Comparison of ENCODE assay signal across 1 cellular context in genomic region chr7:64665980-64666674, GRCh38.
TF ChIP-seq lines count a peak whose summit lies in the region.

TSS of gene ZNF107 (plus strand) at chr7:64666133. CDS start at chr7:64666283, 150 bp downstream.

TF ChIP-seq in K562, 482 proteins besides CTCF, POLR2A, EP300 and RAD21 (continued from another document):
- no peak for TF ChIP-seq CHD7 (IDR thresholded peaks at IDR 0.05; ENCODE audit: low read depth, low read length)
- TF ChIP-seq REST (CRISPR knock-in tag; IDR thresholded peaks at IDR 0.05; ENCODE audit: low read depth), result no peak
- no peak for TF ChIP-seq ELK1 (CRISPR knock-in tag; IDR thresholded peaks at IDR 0.05)
- peak; percentile 76 for TF ChIP-seq NFRKB (IDR thresholded peaks at IDR 0.05; ENCODE audit: low read depth)
- TF ChIP-seq HNRNPLL (IDR thresholded peaks at IDR 0.05; ENCODE audit: low read depth, low read length, poor library complexity, severe bottlenecking), result peak; percentile 41
- peak; percentile 87 for TF ChIP-seq ZFX (CRISPR knock-in tag; IDR thresholded peaks at IDR 0.05)
- TF ChIP-seq POLR3G (IDR thresholded peaks at IDR 0.05; ENCODE audit: extremely low read depth, insufficient read length, insufficient replicate concordance), result no peak
- TF ChIP-seq HNRNPUL1 (IDR thresholded peaks at IDR 0.05; ENCODE audit: low read length), result no peak
- TF ChIP-seq MTA3 (IDR thresholded peaks at IDR 0.05; ENCODE audit: borderline replicate concordance), result peak; percentile 62; the same call in 1 of the 2 replicates
- TF ChIP-seq RBFOX2 (IDR thresholded peaks at IDR 0.05; ENCODE audit: low read depth, low read length), result peak; percentile 85
- peak; percentile 87 for TF ChIP-seq MBD2 (IDR thresholded peaks at IDR 0.05; ENCODE audit: borderline replicate concordance, low read depth)
- peak; percentile 45; the same call in 1 of the 2 replicates for TF ChIP-seq CREB3L1 (IDR thresholded peaks at IDR 0.05; ENCODE audit: borderline replicate concordance, low read depth)
- no peak for TF ChIP-seq NONO (IDR thresholded peaks at IDR 0.05; ENCODE audit: low read depth in 2 of 2, low read length in 1 of 2)
- peak; percentile 47 to 79 for TF ChIP-seq E2F6 (IDR thresholded peaks at IDR 0.05; ENCODE audit: borderline replicate concordance in 1 of 2, extremely low read depth in 1 of 2, insufficient read depth in 1 of 2, insufficient read length in 1 of 2, low read depth in 1 of 2, low read length in 1 of 2, poor library complexity in 1 of 2, severe bottlenecking in 1 of 2)
- no peak for TF ChIP-seq KAT7 (CRISPR knock-in tag; IDR thresholded peaks at IDR 0.05; ENCODE audit: borderline replicate concordance)
- no peak for TF ChIP-seq STAT5A (IDR thresholded peaks at IDR 0.05; ENCODE audit: borderline replicate concordance, low read length)
- TF ChIP-seq TCF7L2 (IDR thresholded peaks at IDR 0.05; ENCODE audit: low read depth, low read length), result peak; percentile 13; the same call in 1 of the 2 replicates
- peak; percentile 21; the same call in 1 of the 2 replicates for TF ChIP-seq JUND (IDR thresholded peaks at IDR 0.05; ENCODE audit: borderline replicate concordance, low read depth, low read length)
- TF ChIP-seq JUND (tag; IDR thresholded peaks at IDR 0.05; ENCODE audit: borderline replicate concordance, low read depth, low read length), result no peak; the same call in 2 of the 3 replicates
- TF ChIP-seq TBP (optimal IDR thresholded peaks at IDR 0.05; ENCODE audit: low read depth, low read length), result peak; percentile 60
- peak; percentile 86 for TF ChIP-seq FOS (IDR thresholded peaks at IDR 0.05; ENCODE audit: extremely low read depth, insufficient read length)
- TF ChIP-seq NCOA1 (IDR thresholded peaks at IDR 0.05; ENCODE audit: low read depth), result peak; percentile 31; the same call in 1 of the 2 replicates
- no peak for TF ChIP-seq BRF2 (IDR thresholded peaks at IDR 0.05; ENCODE audit: borderline replicate concordance, insufficient read depth, insufficient read length)
- TF ChIP-seq YY1 (IDR thresholded peaks at IDR 0.05; ENCODE audit: borderline replicate concordance in 1 of 3, control insufficient read depth in 1 of 3, extremely low read depth in 1 of 3, insufficient read depth in 3 of 3, insufficient read length in 1 of 3, insufficient replicate concordance in 2 of 3, low read depth in 1 of 3, low read length in 2 of 3), result peak; percentile 51 to 92 (median 80)
- no peak for TF ChIP-seq THRAP3 (IDR thresholded peaks at IDR 0.05; ENCODE audit: borderline replicate concordance)
- no peak for TF ChIP-seq THAP12 (CRISPR knock-in tag; IDR thresholded peaks at IDR 0.05)
